8 cellular contexts compared by ENCODE assay signal in the genomic region with DNA sequence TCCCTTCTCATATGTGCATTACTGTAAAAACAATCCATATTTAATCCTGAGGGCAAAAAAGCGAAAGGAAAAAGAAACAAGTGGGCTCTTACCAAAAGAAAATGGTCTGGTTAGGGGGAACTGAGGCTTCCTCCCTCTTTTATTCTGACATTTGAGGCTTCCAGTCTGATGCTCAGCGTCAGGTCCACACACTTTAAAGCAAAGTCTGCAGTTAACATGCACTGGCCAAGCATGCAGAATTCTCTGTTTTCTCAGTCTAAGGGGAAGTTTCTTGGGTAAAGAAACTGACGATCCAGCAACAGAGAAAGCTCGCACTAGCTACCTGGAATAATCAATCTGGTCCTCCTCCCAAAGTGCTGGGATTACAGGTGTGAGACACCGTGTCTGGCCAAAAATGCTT.
DNase-seq lines count a peak whose midpoint lies in the region; ATAC-seq lines count a peak whose summit lies in the region.

No MANE protein-coding gene starts in this region.

- peak overlapping the region; percentile 73 for H3K4me3 Mint-ChIP-seq in dendritic cell treated with granulocyte-macrophage colony-stimulating factor and Interleukin-4, amounts not matched to agents 40 ng/mL and 50 ng/mL, for 4 days

- in situ Hi-C loops in KBM-7 (cut with MboI; ENCODE audit: low pct_unique_long_range_greater_than_20kb, low sequenced_read_pairs), result no loop called here

- H3K9me3 Mint-ChIP-seq in dendritic cell treated with granulocyte-macrophage colony-stimulating factor and Interleukin-4, amounts not matched to agents 40 ng/mL and 50 ng/mL, for 4 days, result no peaks in the 10 kb centered on the region

- no peaks in the 10 kb centered on the region for H3K36me3 Mint-ChIP-seq in dendritic cell treated with granulocyte-macrophage colony-stimulating factor and Interleukin-4, amounts not matched to agents 40 ng/mL and 50 ng/mL, for 4 days (ENCODE audit: low read depth)

- peaks cover 7% of the 10 kb centered on the region for H3K4me1 Mint-ChIP-seq in dendritic cell treated with granulocyte-macrophage colony-stimulating factor and Interleukin-4, amounts not matched to agents 40 ng/mL and 50 ng/mL, for 4 days (ENCODE audit: low read depth)

- DNase-seq in NCI-H1092 treated with DMSO at 0.1 percent for 48 hours (lab: John Stamatoyannopoulos, UW) (peak; percentile 29), NCI-H1092 (lab: John Stamatoyannopoulos, UW) (no peak), retina (peak; percentile 32), GM19238 (ENCODE audit: insufficient read length, low spot score) (no peak), KBM-7 (no peak), AG20443 (ENCODE audit: low spot score) (no peak)

- no peaks in the 10 kb centered on the region for H3K27me3 Mint-ChIP-seq in dendritic cell treated with granulocyte-macrophage colony-stimulating factor and Interleukin-4, amounts not matched to agents 40 ng/mL and 50 ng/mL, for 4 days

- peak overlapping the region; percentile 15 for H3K27ac Mint-ChIP-seq in dendritic cell treated with granulocyte-macrophage colony-stimulating factor and Interleukin-4, amounts not matched to agents 40 ng/mL and 50 ng/mL, for 4 days

- peak; percentile 39 for ATAC-seq in HG03066 (IDR thresholded peaks at IDR 0.05; ENCODE audit: low read depth, unreplicated experiment)

- intact Hi-C loops in dendritic cell treated with granulocyte-macrophage colony-stimulating factor and Interleukin-4, amounts not matched to agents 40 ng/mL and 50 ng/mL, for 4 days (cut with micrococcal nuclease), result loop anchor here (2.0 to 5.0 kb wide), 3 partner anchors 34 to 453 kb away; no protein-coding TSS in a partner anchor

Comparison
In these comparisons a context has a peak if more than half of its experiments do, and no peak if none do; other contexts are left out.
1. DNase-seq: peak in NCI-H1092 treated with DMSO at 0.1 percent for 48 hours (single experiment) and retina (single experiment); none in NCI-H1092 (single experiment), GM19238 (single experiment), KBM-7 (single experiment) and AG20443 (single experiment).